Comparison of ENCODE assay signal across 1 cellular context in the genomic region with DNA sequence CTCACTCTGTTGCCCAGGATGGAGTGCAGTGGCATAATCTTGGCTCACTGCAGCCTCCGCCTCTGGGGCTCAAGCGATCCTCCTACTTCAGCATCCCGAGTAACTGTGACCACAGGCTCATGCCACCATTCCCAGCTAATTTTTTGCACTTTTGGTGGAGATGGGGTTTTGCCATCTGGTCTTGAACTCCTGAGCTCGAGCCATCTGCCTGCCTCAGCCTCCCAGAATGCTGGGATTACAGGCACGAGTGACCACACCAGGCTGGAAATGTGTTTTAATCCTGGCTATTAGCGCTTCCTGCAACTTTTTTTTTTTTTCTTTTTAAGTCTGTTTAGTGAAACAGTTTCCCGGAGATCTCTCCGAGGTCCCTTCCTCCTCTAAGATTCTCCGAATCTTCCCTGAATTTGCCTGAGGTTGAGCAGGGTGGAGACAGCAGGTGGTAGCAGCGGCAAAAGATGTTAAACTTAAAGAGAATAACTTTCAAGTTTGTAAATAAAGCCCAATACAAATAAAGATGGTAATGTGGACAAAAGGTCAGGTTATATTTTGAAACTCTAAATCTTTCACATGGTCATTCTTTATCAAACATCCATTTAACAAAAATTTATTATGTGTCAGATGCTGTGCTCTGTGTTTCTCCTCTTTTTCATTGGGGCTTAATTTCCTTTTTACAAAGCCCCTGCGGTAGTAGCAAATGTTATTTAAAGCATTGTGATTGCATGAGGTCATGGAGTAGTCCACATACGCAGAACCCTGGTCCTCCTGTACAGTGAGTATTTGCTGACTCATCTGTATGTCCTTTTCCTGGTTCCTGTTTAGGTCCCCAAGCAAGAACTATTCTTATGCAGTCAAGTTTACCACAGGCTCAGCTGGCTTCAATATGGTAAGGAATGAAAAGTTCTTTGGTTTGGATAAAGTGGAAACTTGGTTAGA.
A peak's percentile ranks its signal among the peaks of the same experiment; 100 is the strongest.
TF ChIP-seq lines count a peak whose summit lies in the region.

No MANE protein-coding gene starts in this region.

TF ChIP-seq in liver, 16 proteins besides CTCF, POLR2A, EP300 and RAD21 (continued from another document):
- TF ChIP-seq, protein P1, sequence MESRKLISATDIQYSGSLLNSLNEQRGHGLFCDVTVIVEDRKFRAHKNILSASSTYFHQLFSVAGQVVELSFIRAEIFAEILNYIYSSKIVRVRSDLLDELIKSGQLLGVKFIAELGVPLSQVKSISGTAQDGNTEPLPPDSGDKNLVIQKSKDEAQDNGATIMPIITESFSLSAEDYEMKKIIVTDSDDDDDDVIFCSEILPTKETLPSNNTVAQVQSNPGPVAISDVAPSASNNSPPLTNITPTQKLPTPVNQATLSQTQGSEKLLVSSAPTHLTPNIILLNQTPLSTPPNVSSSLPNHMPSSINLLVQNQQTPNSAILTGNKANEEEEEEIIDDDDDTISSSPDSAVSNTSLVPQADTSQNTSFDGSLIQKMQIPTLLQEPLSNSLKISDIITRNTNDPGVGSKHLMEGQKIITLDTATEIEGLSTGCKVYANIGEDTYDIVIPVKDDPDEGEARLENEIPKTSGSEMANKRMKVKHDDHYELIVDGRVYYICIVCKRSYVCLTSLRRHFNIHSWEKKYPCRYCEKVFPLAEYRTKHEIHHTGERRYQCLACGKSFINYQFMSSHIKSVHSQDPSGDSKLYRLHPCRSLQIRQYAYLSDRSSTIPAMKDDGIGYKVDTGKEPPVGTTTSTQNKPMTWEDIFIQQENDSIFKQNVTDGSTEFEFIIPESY (IDR thresholded peaks at IDR 0.05) = no peak
- peak; percentile 71 to 73 for TF ChIP-seq HNF4A (conservative IDR thresholded peaks at IDR 0.05)
- TF ChIP-seq YY1 (IDR thresholded peaks at IDR 0.05) = no peak
- TF ChIP-seq GABPA (IDR thresholded peaks at IDR 0.05 in 1 of 2, conservative IDR thresholded peaks at IDR 0.05 in 1 of 2) = no peak
TF ChIP-seq in liver: peak in this region for 7.
